ENCODE assay signal across 21 cellular contexts in genomic region chr2:65835106-65835505, GRCh38.
"Had no signal": no experiment of that assay in that cellular context is flagged by ENCODE, and none has a peak within 500 bp of the region (broad histone marks: within the 10 kb centered on the region; RNA-seq: fewer than 3 reads in every experiment).

No MANE protein-coding gene starts in this region.

- H3K27me3 ChIP-seq: gastroesophageal sphincter, heart left ventricle, neutrophil, pancreas had no signal

- H3K27ac ChIP-seq: gastroesophageal sphincter, heart left ventricle, left ventricle myocardium inferior, neutrophil, pancreas, stomach had no signal

- H3K36me3 ChIP-seq: gastroesophageal sphincter, heart left ventricle, left ventricle myocardium inferior, neutrophil, pancreas, stomach had no signal

- H3K4me3 Mint-ChIP-seq: activated CD4-positive, alpha-beta T cell treated with anti-CD3 and anti-CD28 coated beads, Interleukin-2, amount 10 ng/mL, durations not matched to agents 7 days and 5 days; activated T-cell treated with anti-CD3 and anti-CD28 coated beads, Interleukin-2, amount 50 U/mL, for 72 hours; stimulated activated effector memory CD8-positive, alpha-beta T cell treated with anti-CD3 and anti-CD28 coated beads, Interleukin-12 subunit alpha, Interleukin-12 subunit beta, amount 100 ng/mL, for 72 hours had no signal

- H3K27me3 Mint-ChIP-seq: activated CD4-positive, alpha-beta T cell treated with anti-CD3 and anti-CD28 coated beads, Interleukin-2, amount 10 ng/mL, durations not matched to agents 7 days and 5 days had no signal

- H3K4me1 ChIP-seq: gastroesophageal sphincter, pancreas, stomach had no signal

- H3K4me2 ChIP-seq: smooth muscle cell had no signal

- ATAC-seq: activated T-cell treated with anti-CD3 and anti-CD28 coated beads, Interleukin-2, amount 50 U/mL, for 72 hours; esophagus mucosa; gastroesophageal sphincter; heart left ventricle; pancreas; stimulated activated effector memory CD8-positive, alpha-beta T cell treated with anti-CD3 and anti-CD28 coated beads, Interleukin-12 subunit alpha, Interleukin-12 subunit beta, amount 100 ng/mL, for 72 hours had no signal

- H3K4me1 Mint-ChIP-seq: activated CD4-positive, alpha-beta T cell treated with anti-CD3 and anti-CD28 coated beads, Interleukin-2, amount 10 ng/mL, durations not matched to agents 7 days and 5 days; stimulated activated effector memory CD8-positive, alpha-beta T cell treated with anti-CD3 and anti-CD28 coated beads, Interleukin-12 subunit alpha, Interleukin-12 subunit beta, amount 100 ng/mL, for 72 hours had no signal

- H3K9me3 Mint-ChIP-seq: activated CD4-positive, alpha-beta T cell treated with anti-CD3 and anti-CD28 coated beads, Interleukin-2, amount 10 ng/mL, durations not matched to agents 7 days and 5 days; activated T-cell treated with anti-CD3 and anti-CD28 coated beads, Interleukin-2, amount 50 U/mL, for 72 hours; stimulated activated effector memory CD8-positive, alpha-beta T cell treated with anti-CD3 and anti-CD28 coated beads, Interleukin-12 subunit alpha, Interleukin-12 subunit beta, amount 100 ng/mL, for 72 hours had no signal

- H3K27ac Mint-ChIP-seq: activated CD4-positive, alpha-beta T cell treated with anti-CD3 and anti-CD28 coated beads, Interleukin-2, amount 10 ng/mL, durations not matched to agents 7 days and 5 days; activated T-cell treated with anti-CD3 and anti-CD28 coated beads, Interleukin-2, amount 50 U/mL, for 72 hours; stimulated activated effector memory CD8-positive, alpha-beta T cell treated with anti-CD3 and anti-CD28 coated beads, Interleukin-12 subunit alpha, Interleukin-12 subunit beta, amount 100 ng/mL, for 72 hours had no signal

- H3K4me3 ChIP-seq: gastroesophageal sphincter, heart left ventricle, left ventricle myocardium inferior, pancreas, smooth muscle cell, stomach had no signal

- DNase-seq: activated CD4-positive, alpha-beta T cell treated with anti-CD3 and anti-CD28 coated beads, Interleukin-2, amount 10 ng/mL, durations not matched to agents 7 days and 5 days; activated CD4-positive, CD25-positive, alpha-beta regulatory T cell; activated CD8-positive, alpha-beta memory T cell treated with anti-CD3 and anti-CD28 coated beads, Interleukin-2, amount 50 U/mL, for 4 hours; activated effector memory CD4-positive, alpha-beta T cell treated with anti-CD3 and anti-CD28 coated beads, Interleukin-2, amount 50 U/mL, for 16 hours; activated naive CD4-positive, alpha-beta T cell treated with anti-CD3 and anti-CD28 coated beads, Interleukin-2, amount 50 U/mL, for 16 hours; activated T-cell treated with anti-CD3 and anti-CD28 coated beads, Interleukin-2, amount 50 U/mL, for 72 hours; aorta; cortex of kidney; heart left ventricle; kidney; left ventricle myocardium inferior; mammary epithelial cell; pancreas; stimulated activated CD4-positive, alpha-beta T cell treated with anti-CD3 and anti-CD28 coated beads, Interleukin-4, amount 100 ng/mL, for 24 hours; stomach; trophoblast cell had no signal

- H3K36me3 Mint-ChIP-seq: stimulated activated effector memory CD8-positive, alpha-beta T cell treated with anti-CD3 and anti-CD28 coated beads, Interleukin-12 subunit alpha, Interleukin-12 subunit beta, amount 100 ng/mL, for 72 hours had no signal

- H3K9me3 ChIP-seq: gastroesophageal sphincter, heart left ventricle, left ventricle myocardium inferior, neutrophil, pancreas, stomach had no signal
